ENCODE assay signal across 1 cellular context in the genomic region with DNA sequence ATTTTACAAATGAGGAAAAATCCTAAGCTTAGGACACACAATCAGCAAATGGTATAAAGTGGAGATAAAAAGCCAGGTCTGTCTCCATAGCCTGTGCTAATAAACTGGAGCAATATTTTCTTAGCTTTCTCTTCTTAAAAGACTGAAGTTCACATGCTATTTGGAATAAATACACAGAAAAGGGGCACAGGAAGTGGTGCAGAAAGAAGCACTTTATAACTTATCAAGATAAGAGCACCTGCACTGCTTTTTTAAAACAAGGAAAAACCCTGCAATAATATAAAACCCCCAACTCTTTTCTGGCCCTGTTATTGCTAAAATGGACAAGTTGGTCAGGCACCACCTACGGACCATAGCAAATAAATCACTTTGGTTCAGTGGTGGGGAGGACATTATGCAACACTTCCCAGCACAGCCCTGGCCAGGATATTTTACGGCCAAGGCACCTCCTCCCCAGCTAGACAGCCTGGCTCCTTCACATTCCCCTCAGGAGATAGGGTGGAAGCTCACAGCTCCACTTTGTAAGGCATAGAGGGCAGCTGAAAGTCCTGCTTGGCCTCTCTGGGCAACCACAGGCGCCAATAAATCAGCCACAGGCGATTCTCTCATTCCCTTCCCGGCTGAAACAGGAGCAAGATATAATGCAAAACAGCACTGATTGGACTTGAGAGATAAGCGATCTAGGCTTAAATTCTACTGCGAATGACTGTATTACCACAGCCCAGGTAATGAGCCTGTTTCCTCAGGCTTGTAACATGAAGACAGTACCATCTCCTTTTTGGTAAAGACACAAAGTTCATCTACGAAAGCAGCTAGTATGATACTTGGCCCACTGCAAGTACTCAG.
TF ChIP-seq lines count a peak whose summit lies in the region.

No MANE protein-coding gene starts in this region.

TF ChIP-seq in HepG2, 621 proteins besides CTCF, POLR2A, EP300 and RAD21 (continued from another document):
- TF ChIP-seq, protein P1, sequence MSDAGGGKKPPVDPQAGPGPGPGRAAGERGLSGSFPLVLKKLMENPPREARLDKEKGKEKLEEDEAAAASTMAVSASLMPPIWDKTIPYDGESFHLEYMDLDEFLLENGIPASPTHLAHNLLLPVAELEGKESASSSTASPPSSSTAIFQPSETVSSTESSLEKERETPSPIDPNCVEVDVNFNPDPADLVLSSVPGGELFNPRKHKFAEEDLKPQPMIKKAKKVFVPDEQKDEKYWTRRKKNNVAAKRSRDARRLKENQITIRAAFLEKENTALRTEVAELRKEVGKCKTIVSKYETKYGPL (CRISPR knock-in tag; IDR thresholded peaks at IDR 0.05), result peak; percentile 94
- no peak for TF ChIP-seq ARNT2 (CRISPR knock-in tag; IDR thresholded peaks at IDR 0.05; ENCODE audit: low read depth)
- TF ChIP-seq NR3C1 (CRISPR knock-in tag; IDR thresholded peaks at IDR 0.05), result no peak
- no peak for TF ChIP-seq ZNF296 (CRISPR knock-in tag; conservative IDR thresholded peaks at IDR 0.05)
- TF ChIP-seq, protein P2, sequence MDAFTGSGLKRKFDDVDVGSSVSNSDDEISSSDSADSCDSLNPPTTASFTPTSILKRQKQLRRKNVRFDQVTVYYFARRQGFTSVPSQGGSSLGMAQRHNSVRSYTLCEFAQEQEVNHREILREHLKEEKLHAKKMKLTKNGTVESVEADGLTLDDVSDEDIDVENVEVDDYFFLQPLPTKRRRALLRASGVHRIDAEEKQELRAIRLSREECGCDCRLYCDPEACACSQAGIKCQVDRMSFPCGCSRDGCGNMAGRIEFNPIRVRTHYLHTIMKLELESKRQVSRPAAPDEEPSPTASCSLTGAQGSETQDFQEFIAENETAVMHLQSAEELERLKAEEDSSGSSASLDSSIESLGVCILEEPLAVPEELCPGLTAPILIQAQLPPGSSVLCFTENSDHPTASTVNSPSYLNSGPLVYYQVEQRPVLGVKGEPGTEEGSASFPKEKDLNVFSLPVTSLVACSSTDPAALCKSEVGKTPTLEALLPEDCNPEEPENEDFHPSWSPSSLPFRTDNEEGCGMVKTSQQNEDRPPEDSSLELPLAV (CRISPR knock-in tag; conservative IDR thresholded peaks at IDR 0.05; ENCODE audit: low read depth), result no peak
- TF ChIP-seq SRSF9 (IDR thresholded peaks at IDR 0.05; ENCODE audit: borderline replicate concordance, insufficient read depth, low read depth, low read length, poor library complexity, severe bottlenecking), result no peak
- TF ChIP-seq, protein P3, sequence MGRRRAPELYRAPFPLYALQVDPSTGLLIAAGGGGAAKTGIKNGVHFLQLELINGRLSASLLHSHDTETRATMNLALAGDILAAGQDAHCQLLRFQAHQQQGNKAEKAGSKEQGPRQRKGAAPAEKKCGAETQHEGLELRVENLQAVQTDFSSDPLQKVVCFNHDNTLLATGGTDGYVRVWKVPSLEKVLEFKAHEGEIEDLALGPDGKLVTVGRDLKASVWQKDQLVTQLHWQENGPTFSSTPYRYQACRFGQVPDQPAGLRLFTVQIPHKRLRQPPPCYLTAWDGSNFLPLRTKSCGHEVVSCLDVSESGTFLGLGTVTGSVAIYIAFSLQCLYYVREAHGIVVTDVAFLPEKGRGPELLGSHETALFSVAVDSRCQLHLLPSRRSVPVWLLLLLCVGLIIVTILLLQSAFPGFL (CRISPR knock-in tag; IDR thresholded peaks at IDR 0.05), result no peak
- 0 out of 2 replicates have a peak, but pooled peaks have one; percentile 43 for TF ChIP-seq DMAP1 (CRISPR knock-in tag; IDR thresholded peaks at IDR 0.05)
- TF ChIP-seq, protein P4, sequence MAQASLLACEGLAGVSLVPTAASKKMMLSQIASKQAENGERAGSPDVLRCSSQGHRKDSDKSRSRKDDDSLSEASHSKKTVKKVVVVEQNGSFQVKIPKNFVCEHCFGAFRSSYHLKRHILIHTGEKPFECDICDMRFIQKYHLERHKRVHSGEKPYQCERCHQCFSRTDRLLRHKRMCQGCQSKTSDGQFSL (CRISPR knock-in tag; IDR thresholded peaks at IDR 0.05), result no peak
- no peak for TF ChIP-seq ATM (IDR thresholded peaks at IDR 0.05; ENCODE audit: borderline replicate concordance)
- TF ChIP-seq FOXP1 (IDR thresholded peaks at IDR 0.05), result no peak
- no peak for TF ChIP-seq FOXP1 (CRISPR knock-in tag; IDR thresholded peaks at IDR 0.05)
- no peak for TF ChIP-seq IRX3 (CRISPR knock-in tag; IDR thresholded peaks at IDR 0.05; ENCODE audit: borderline replicate concordance, low read depth)
- TF ChIP-seq MTF1 (CRISPR knock-in tag; IDR thresholded peaks at IDR 0.05), result no peak
- TF ChIP-seq ZNF788 (CRISPR knock-in tag; IDR thresholded peaks at IDR 0.05; ENCODE audit: borderline replicate concordance), result no peak
- no peak for TF ChIP-seq CREB1 (IDR thresholded peaks at IDR 0.05)
- TF ChIP-seq CREB1 (CRISPR knock-in tag; IDR thresholded peaks at IDR 0.05), result 0 out of 2 replicates have a peak, but pooled peaks have one; percentile 14
- no peak for TF ChIP-seq ZNF737 (CRISPR knock-in tag; IDR thresholded peaks at IDR 0.05; ENCODE audit: borderline replicate concordance)
- TF ChIP-seq ZNF761 (CRISPR knock-in tag; conservative IDR thresholded peaks at IDR 0.05), result no peak
- no peak for TF ChIP-seq MED1 (CRISPR knock-in tag; IDR thresholded peaks at IDR 0.05)
- TF ChIP-seq JUND (CRISPR knock-in tag; IDR thresholded peaks at IDR 0.05), result no peak
- TF ChIP-seq, protein P5, sequence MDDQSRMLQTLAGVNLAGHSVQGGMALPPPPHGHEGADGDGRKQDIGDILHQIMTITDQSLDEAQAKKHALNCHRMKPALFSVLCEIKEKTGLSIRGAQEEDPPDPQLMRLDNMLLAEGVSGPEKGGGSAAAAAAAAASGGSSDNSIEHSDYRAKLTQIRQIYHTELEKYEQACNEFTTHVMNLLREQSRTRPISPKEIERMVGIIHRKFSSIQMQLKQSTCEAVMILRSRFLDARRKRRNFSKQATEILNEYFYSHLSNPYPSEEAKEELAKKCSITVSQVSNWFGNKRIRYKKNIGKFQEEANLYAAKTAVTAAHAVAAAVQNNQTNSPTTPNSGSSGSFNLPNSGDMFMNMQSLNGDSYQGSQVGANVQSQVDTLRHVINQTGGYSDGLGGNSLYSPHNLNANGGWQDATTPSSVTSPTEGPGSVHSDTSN (CRISPR knock-in tag; IDR thresholded peaks at IDR 0.05; ENCODE audit: borderline replicate concordance), result no peak
- TF ChIP-seq, protein P6, sequence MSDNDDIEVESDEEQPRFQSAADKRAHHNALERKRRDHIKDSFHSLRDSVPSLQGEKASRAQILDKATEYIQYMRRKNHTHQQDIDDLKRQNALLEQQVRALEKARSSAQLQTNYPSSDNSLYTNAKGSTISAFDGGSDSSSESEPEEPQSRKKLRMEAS (IDR thresholded peaks at IDR 0.05), result no peak
- TF ChIP-seq, protein P7, sequence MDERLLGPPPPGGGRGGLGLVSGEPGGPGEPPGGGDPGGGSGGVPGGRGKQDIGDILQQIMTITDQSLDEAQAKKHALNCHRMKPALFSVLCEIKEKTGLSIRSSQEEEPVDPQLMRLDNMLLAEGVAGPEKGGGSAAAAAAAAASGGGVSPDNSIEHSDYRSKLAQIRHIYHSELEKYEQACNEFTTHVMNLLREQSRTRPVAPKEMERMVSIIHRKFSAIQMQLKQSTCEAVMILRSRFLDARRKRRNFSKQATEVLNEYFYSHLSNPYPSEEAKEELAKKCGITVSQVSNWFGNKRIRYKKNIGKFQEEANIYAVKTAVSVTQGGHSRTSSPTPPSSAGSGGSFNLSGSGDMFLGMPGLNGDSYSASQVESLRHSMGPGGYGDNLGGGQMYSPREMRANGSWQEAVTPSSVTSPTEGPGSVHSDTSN (CRISPR knock-in tag; IDR thresholded peaks at IDR 0.05), result no peak
- TF ChIP-seq, protein P8, sequence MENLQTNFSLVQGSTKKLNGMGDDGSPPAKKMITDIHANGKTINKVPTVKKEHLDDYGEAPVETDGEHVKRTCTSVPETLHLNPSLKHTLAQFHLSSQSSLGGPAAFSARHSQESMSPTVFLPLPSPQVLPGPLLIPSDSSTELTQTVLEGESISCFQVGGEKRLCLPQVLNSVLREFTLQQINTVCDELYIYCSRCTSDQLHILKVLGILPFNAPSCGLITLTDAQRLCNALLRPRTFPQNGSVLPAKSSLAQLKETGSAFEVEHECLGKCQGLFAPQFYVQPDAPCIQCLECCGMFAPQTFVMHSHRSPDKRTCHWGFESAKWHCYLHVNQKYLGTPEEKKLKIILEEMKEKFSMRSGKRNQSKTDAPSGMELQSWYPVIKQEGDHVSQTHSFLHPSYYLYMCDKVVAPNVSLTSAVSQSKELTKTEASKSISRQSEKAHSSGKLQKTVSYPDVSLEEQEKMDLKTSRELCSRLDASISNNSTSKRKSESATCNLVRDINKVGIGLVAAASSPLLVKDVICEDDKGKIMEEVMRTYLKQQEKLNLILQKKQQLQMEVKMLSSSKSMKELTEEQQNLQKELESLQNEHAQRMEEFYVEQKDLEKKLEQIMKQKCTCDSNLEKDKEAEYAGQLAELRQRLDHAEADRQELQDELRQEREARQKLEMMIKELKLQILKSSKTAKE (CRISPR knock-in tag; IDR thresholded peaks at IDR 0.05; ENCODE audit: borderline replicate concordance), result no peak
- TF ChIP-seq, protein P9, sequence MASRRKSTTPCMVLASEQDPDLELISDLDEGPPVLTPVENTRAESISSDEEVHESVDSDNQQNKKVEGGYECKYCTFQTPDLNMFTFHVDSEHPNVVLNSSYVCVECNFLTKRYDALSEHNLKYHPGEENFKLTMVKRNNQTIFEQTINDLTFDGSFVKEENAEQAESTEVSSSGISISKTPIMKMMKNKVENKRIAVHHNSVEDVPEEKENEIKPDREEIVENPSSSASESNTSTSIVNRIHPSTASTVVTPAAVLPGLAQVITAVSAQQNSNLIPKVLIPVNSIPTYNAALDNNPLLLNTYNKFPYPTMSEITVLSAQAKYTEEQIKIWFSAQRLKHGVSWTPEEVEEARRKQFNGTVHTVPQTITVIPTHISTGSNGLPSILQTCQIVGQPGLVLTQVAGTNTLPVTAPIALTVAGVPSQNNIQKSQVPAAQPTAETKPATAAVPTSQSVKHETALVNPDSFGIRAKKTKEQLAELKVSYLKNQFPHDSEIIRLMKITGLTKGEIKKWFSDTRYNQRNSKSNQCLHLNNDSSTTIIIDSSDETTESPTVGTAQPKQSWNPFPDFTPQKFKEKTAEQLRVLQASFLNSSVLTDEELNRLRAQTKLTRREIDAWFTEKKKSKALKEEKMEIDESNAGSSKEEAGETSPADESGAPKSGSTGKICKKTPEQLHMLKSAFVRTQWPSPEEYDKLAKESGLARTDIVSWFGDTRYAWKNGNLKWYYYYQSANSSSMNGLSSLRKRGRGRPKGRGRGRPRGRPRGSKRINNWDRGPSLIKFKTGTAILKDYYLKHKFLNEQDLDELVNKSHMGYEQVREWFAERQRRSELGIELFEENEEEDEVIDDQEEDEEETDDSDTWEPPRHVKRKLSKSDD (CRISPR knock-in tag; IDR thresholded peaks at IDR 0.05; ENCODE audit: low read depth), result 0 out of 2 replicates have a peak, but pooled peaks have one; percentile 34
- TF ChIP-seq, protein P10, sequence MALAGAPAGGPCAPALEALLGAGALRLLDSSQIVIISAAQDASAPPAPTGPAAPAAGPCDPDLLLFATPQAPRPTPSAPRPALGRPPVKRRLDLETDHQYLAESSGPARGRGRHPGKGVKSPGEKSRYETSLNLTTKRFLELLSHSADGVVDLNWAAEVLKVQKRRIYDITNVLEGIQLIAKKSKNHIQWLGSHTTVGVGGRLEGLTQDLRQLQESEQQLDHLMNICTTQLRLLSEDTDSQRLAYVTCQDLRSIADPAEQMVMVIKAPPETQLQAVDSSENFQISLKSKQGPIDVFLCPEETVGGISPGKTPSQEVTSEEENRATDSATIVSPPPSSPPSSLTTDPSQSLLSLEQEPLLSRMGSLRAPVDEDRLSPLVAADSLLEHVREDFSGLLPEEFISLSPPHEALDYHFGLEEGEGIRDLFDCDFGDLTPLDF (CRISPR knock-in tag; IDR thresholded peaks at IDR 0.05), result no peak
- 0 out of 2 replicates have a peak, but pooled peaks have one; percentile 37 for TF ChIP-seq KAT7 (CRISPR knock-in tag; IDR thresholded peaks at IDR 0.05; ENCODE audit: borderline replicate concordance)
- no peak for TF ChIP-seq JARID2 (CRISPR knock-in tag; IDR thresholded peaks at IDR 0.05; ENCODE audit: insufficient replicate concordance)
- TF ChIP-seq, protein P11, sequence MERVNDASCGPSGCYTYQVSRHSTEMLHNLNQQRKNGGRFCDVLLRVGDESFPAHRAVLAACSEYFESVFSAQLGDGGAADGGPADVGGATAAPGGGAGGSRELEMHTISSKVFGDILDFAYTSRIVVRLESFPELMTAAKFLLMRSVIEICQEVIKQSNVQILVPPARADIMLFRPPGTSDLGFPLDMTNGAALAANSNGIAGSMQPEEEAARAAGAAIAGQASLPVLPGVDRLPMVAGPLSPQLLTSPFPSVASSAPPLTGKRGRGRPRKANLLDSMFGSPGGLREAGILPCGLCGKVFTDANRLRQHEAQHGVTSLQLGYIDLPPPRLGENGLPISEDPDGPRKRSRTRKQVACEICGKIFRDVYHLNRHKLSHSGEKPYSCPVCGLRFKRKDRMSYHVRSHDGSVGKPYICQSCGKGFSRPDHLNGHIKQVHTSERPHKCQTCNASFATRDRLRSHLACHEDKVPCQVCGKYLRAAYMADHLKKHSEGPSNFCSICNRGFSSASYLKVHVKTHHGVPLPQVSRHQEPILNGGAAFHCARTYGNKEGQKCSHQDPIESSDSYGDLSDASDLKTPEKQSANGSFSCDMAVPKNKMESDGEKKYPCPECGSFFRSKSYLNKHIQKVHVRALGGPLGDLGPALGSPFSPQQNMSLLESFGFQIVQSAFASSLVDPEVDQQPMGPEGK (CRISPR knock-in tag; IDR thresholded peaks at IDR 0.05), result peak; percentile 83
- TF ChIP-seq BRCA1 (CRISPR knock-in tag; IDR thresholded peaks at IDR 0.05), result no peak
- TF ChIP-seq CBX2 (IDR thresholded peaks at IDR 0.05; ENCODE audit: low read depth, low read length), result no peak
- no peak for TF ChIP-seq CBX2 (CRISPR knock-in tag; IDR thresholded peaks at IDR 0.05; ENCODE audit: low read depth)
- no peak for TF ChIP-seq EZH2 (conservative IDR thresholded peaks at IDR 0.05; ENCODE audit: low read depth, low read length)
- TF ChIP-seq, protein P12, sequence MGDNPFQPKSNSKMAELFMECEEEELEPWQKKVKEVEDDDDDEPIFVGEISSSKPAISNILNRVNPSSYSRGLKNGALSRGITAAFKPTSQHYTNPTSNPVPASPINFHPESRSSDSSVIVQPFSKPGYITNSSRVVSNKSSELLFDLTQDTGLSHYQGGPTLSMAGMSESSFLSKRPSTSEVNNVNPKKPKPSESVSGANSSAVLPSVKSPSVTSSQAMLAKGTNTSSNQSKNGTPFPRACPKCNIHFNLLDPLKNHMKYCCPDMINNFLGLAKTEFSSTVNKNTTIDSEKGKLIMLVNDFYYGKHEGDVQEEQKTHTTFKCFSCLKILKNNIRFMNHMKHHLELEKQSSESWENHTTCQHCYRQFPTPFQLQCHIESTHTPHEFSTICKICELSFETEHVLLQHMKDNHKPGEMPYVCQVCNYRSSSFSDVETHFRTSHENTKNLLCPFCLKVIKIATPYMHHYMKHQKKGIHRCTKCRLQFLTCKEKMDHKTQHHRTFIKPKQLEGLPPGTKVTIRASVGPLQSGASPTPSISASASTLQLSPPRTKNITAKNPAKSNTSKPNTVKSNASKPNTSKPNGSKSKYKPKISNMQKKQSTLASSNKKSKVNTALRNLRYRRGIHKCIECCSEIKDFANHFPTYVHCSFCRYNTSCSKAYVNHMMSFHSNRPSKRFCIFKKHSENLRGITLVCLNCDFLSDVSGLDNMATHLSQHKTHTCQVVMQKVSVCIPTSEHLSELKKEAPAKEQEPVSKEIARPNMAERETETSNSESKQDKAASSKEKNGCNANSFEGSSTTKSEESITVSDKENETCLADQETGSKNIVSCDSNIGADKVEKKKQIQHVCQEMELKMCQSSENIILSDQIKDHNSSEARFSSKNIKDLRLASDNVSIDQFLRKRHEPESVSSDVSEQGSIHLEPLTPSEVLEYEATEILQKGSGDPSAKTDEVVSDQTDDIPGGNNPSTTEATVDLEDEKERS (CRISPR knock-in tag; IDR thresholded peaks at IDR 0.05), result no peak
